Comparison of ENCODE assay signal across 1 cellular context in genomic region chr10:7511612-7512011, GRCh38.
TF ChIP-seq lines count a peak whose summit lies in the region.

No MANE protein-coding gene starts in this region.

TF ChIP-seq in H1, 55 proteins besides CTCF, POLR2A, EP300 and RAD21:
- TF ChIP-seq FOSL1 (IDR thresholded peaks at IDR 0.05; ENCODE audit: insufficient read depth, low read depth, low read length), result no peak
- no peak for TF ChIP-seq SIN3A (conservative IDR thresholded peaks at IDR 0.05 in 1 of 2, IDR thresholded peaks at IDR 0.05 in 1 of 2; ENCODE audit: low read depth in 1 of 2, low read length in 2 of 2)
- TF ChIP-seq HDAC2 (IDR thresholded peaks at IDR 0.05; ENCODE audit: borderline replicate concordance in 1 of 2, low read depth in 2 of 2, low read length in 2 of 2), result no peak
- TF ChIP-seq GTF2F1 (IDR thresholded peaks at IDR 0.05; ENCODE audit: borderline replicate concordance, low read depth, low read length), result no peak
- no peak for TF ChIP-seq CHD7 (IDR thresholded peaks at IDR 0.05; ENCODE audit: insufficient replicate concordance, low read length)
- TF ChIP-seq POU5F1 (IDR thresholded peaks at IDR 0.05; ENCODE audit: low read depth, low read length), result no peak
- no peak for TF ChIP-seq TBP (IDR thresholded peaks at IDR 0.05; ENCODE audit: low read depth, low read length)
- no peak for TF ChIP-seq ASH2L (IDR thresholded peaks at IDR 0.05; ENCODE audit: low read length)
- no peak for TF ChIP-seq SUZ12 (IDR thresholded peaks at IDR 0.05; ENCODE audit: low read length)
- TF ChIP-seq KDM5A (IDR thresholded peaks at IDR 0.05; ENCODE audit: low read length), result no peak
- TF ChIP-seq KDM4A (IDR thresholded peaks at IDR 0.05; ENCODE audit: low read depth, low read length, severe bottlenecking), result no peak
TF ChIP-seq in H1: peak in this region for 0.
